9 cellular contexts compared by ENCODE assay signal in the genomic region with DNA sequence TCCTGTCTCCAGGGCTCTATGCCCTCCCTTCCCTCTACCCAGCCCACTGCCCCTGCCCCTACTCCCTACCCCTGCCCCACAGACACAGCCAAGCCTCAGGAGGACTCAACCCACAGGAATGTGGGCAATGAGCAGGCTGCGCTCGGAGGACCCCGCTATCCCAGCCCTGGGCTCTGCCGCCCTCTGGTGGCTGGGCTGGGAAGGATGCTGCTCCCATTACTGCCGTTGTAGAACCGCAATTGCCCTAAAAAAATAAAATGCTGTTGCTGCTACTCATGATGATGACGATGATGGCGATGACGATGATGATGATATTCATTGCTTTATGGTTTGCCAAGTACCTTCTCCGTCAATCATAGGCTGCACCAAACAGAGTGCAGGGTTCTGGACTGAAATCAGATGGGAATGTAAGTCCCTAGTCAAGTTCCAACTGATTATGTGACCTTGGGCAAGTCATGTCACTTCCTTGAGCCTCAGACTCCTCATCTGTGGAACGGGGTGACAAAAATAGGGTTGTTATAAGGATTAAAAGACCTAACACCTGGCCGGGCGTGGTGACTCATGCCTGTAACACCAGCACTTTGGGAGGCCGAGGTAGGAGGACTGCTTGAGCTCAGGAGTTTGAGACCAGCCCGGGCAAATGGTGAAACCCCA. TPM values are rescaled to one million over a fixed set of nuclear protein-coding genes. Genes with fewer than 3 reads are reported as not detected.
DNase-seq lines count a peak whose midpoint lies in the region; TF ChIP-seq lines count a peak whose summit lies in the region.
"Had no signal": no experiment of that assay in that cellular context is flagged by ENCODE, and none has a peak within 500 bp of the region (broad histone marks: within the 10 kb centered on the region; RNA-seq: fewer than 3 reads in every experiment).

No MANE protein-coding gene starts in this region.

- DNase-seq in DMS 273 (lab: John Stamatoyannopoulos, UW; ENCODE audit: unreplicated experiment), result peak; percentile 86
- peak; percentile 73 for DNase-seq in HuH-7 (ENCODE audit: low spot score)
- DNase-seq in SJSA1 (ENCODE audit: low read depth in 1 of 2, low spot score in 2 of 2), result peak; percentile 75 to 84
- peak; percentile 50 for DNase-seq in activated gamma-delta T cell (lab: John Stamatoyannopoulos, UW)
- peak; percentile 73 to 94 for DNase-seq in foreskin fibroblast
- DNase-seq in osteocyte (ENCODE audit: extremely low spot score, unreplicated experiment), result peak; percentile 93
- peak; percentile 82 for DNase-seq in transverse colon
- DNase-seq in NCI-H187 treated with DMSO at 0.1 percent for 48 hours (lab: John Stamatoyannopoulos, UW), result no peak

- in situ Hi-C loops in transverse colon (cut with MboI; ENCODE audit: low pct_ligation_motif_present in 1 of 4, low pct_unique_long_range_greater_than_20kb in 1 of 4, low sequenced_read_pairs in 3 of 4), result loop anchor here in 2 of 4 donors (5.0 kb wide), 2 partner anchors 106 to 111 kb away; no protein-coding TSS in a partner anchor

- H3K27me3 ChIP-seq in SJSA1 (replicated peaks), result no peaks in the 10 kb centered on the region
- no peaks in the 10 kb centered on the region for H3K27me3 ChIP-seq in transverse colon

- 14% methylated on average over 15 of the region's 15 CpGs; no CpG with 5 or more reads in 1 of the 2 donors for WGBS in transverse colon (ENCODE audit: low coverage in 1 of 2), 2 donors

- H3K27ac ChIP-seq in SJSA1, result peak overlapping the region; percentile 21; the same call in 1 of the 2 replicates
- peak overlapping the region; percentile 53 to 74 (median 68) for H3K27ac ChIP-seq in transverse colon

- no peaks in the 10 kb centered on the region for H3K36me3 Mint-ChIP-seq in osteocyte (ENCODE audit: unreplicated experiment)

- no peak for TF ChIP-seq POLR2A in transverse colon (IDR thresholded peaks at IDR 0.05)

- no peak for TF ChIP-seq EP300 in transverse colon (IDR thresholded peaks at IDR 0.05; ENCODE audit: low read depth)

- H3K4me3 ChIP-seq in SJSA1, result no peak overlapping the region
- no peak overlapping the region for H3K4me3 ChIP-seq in foreskin fibroblast (ENCODE audit: low read depth in 1 of 2, low read length in 2 of 2)
- H3K4me3 ChIP-seq in transverse colon, result no peak overlapping the region

- peak; percentile 99 for TF ChIP-seq CTCF in foreskin fibroblast (IDR thresholded peaks at IDR 0.05; ENCODE audit: low read depth, low read length)
- TF ChIP-seq CTCF in osteocyte (IDR thresholded peaks at IDR 0.05), result peak; percentile 99
- peak; percentile 94 to 99 (median 98) for TF ChIP-seq CTCF in transverse colon (IDR thresholded peaks at IDR 0.05)

- H3K9me3 Mint-ChIP-seq in osteocyte (ENCODE audit: unreplicated experiment), result no peaks in the 10 kb centered on the region
- H3K9me3 Mint-ChIP-seq: T-helper 1 cell treated with Interleukin-12 subunit alpha and Interleukin-12 subunit beta and Interleukin-4 antibody, amounts not matched to agents 30 μg/mL and 1 μg/mL, for 36 hours had no signal

- H3K4me3 Mint-ChIP-seq in osteocyte (ENCODE audit: unreplicated experiment), result no peak overlapping the region
- H3K4me3 Mint-ChIP-seq: T-helper 1 cell treated with Interleukin-12 subunit alpha and Interleukin-12 subunit beta and Interleukin-4 antibody, amounts not matched to agents 30 μg/mL and 1 μg/mL, for 36 hours had no signal

- H3K4me1 ChIP-seq in SJSA1 (replicated peaks) (peaks cover 7% of the 10 kb centered on the region), transverse colon (peaks cover 2 to 31% (median 21%) of the 10 kb centered on the region in 4 donors)

- H3K27ac Mint-ChIP-seq in osteocyte (ENCODE audit: unreplicated experiment), result no peak overlapping the region
- H3K27ac Mint-ChIP-seq: T-helper 1 cell treated with Interleukin-12 subunit alpha and Interleukin-12 subunit beta and Interleukin-4 antibody, amounts not matched to agents 30 μg/mL and 1 μg/mL, for 36 hours had no signal

- H3K27me3 Mint-ChIP-seq in osteocyte (ENCODE audit: unreplicated experiment), result no peaks in the 10 kb centered on the region

- H3K36me3 ChIP-seq in SJSA1 (no peaks in the 10 kb centered on the region), transverse colon (no peaks in the 10 kb centered on the region)

- peaks cover 50% of the 10 kb centered on the region for H3K4me1 Mint-ChIP-seq in osteocyte (ENCODE audit: unreplicated experiment)

- intact Hi-C loops in transverse colon (cut with DNase I; ENCODE audit: low total_unique reads), result loop anchor here (1.0 kb wide), 2 partner anchors 106 to 110 kb away; no protein-coding TSS in a partner anchor

- no peaks in the 10 kb centered on the region for H3K9me3 ChIP-seq in SJSA1 (replicated peaks)
- H3K9me3 ChIP-seq in transverse colon, result no peaks in the 10 kb centered on the region

RNA-seq across cellular contexts. Expression of a gene that starts 24.6 kb away (rescaled TPM):
- 3.8 and 10.7 TPM in 2 replicates for total RNA-seq in SJSA1 (2014; rRNA removed; shearing (Covaris generic))
- total RNA-seq in osteocyte (8.5 and 9.5 TPM in 2 replicates), transverse colon (10 to 100 TPM in 2 of 4 donors, 1 to 10 TPM in 2; 5.7 to 46.8 (median 10.8) TPM)

RNA-seq across cellular contexts. Expression of a gene that starts 32.0 kb away (rescaled TPM):
- 44.0 and 51.0 TPM in 2 replicates for total RNA-seq in SJSA1 (2014; rRNA removed; shearing (Covaris generic))
- total RNA-seq in osteocyte (152 and 155 TPM in 2 replicates), transverse colon (10 to 100 TPM in 3 of 4 donors, 1 to 10 TPM in 1; 2.6 to 68.8 (median 30.5) TPM)

RNA-seq across cellular contexts. Expression of a gene that starts 49.1 kb away (rescaled TPM):
- total RNA-seq in SJSA1 (2014; rRNA removed; shearing (Covaris generic)), result 2.2 and 14.8 TPM in 2 replicates
- 10.3 and 11.8 TPM in 2 replicates for total RNA-seq in osteocyte
- total RNA-seq in transverse colon, result 10 to 100 TPM in 1 of 4 donors, 1 to 10 TPM in 2, under 1 TPM in 1; 0.60 to 12.3 (median 4.3) TPM
